13 cellular contexts compared by ENCODE assay signal in the genomic region with DNA sequence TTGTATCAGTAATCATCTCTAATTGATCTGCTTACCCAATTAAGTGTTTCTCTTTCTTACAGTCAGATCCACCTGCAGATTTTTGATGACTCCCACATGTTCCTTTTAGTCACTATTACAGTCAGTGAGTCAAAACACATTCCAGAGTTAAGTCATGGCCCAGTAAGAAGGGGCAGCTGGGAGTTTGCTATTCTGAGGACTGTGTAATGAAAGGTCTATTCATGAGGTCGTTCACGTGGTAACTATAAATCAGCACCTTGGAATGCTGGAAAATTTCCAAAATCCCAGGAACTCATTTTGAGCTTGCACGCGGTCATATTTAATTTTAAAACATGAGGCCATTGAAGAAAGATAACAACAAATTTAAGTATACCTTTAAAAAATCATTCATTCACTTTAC.
DNase-seq lines count a peak whose midpoint lies in the region; ATAC-seq and TF ChIP-seq lines count a peak whose summit lies in the region.
"Had no signal": no experiment of that assay in that cellular context is flagged by ENCODE, and none has a peak within 500 bp of the region (broad histone marks: within the 10 kb centered on the region; RNA-seq: fewer than 3 reads in every experiment).

No MANE protein-coding gene starts in this region.

- intact Hi-C loops in activated naive CD4-positive, alpha-beta T cell treated with anti-CD3 and anti-CD28 coated beads for 36 hours (cut with micrococcal nuclease), result no loop called here

- no peak for ATAC-seq in HG03378 (IDR thresholded peaks at IDR 0.05; ENCODE audit: unreplicated experiment)

- no peaks in the 10 kb centered on the region for H3K36me3 ChIP-seq in brain microvascular endothelial cell (replicated peaks)

- no peak for TF ChIP-seq CTCF in brain microvascular endothelial cell (IDR thresholded peaks at IDR 0.05; ENCODE audit: low read depth, low read length, missing control alignments)

- no peak overlapping the region for H3K4me3 Mint-ChIP-seq in activated naive CD4-positive, alpha-beta T cell treated with anti-CD3 and anti-CD28 coated beads for 36 hours
- H3K4me3 Mint-ChIP-seq: CD8-positive, alpha-beta memory T cell; T-helper 1 cell treated with Interleukin-12 subunit alpha and Interleukin-12 subunit beta and Interleukin-4 antibody, amounts not matched to agents 30 μg/mL and 1 μg/mL, for 36 hours had no signal

- CTCF ChIA-PET in activated naive CD4-positive, alpha-beta T cell treated with anti-CD3 and anti-CD28 coated beads for 36 hours (lab: Charles Lee), result no interaction called here

- H3K27me3 Mint-ChIP-seq in activated naive CD4-positive, alpha-beta T cell treated with anti-CD3 and anti-CD28 coated beads for 36 hours (ENCODE audit: low read depth), result no peaks in the 10 kb centered on the region
- H3K27me3 Mint-ChIP-seq: CD8-positive, alpha-beta memory T cell had no signal

- peaks cover under 1% of the 10 kb centered on the region for H3K4me1 Mint-ChIP-seq in activated naive CD4-positive, alpha-beta T cell treated with anti-CD3 and anti-CD28 coated beads for 36 hours (ENCODE audit: low read depth)
- H3K4me1 Mint-ChIP-seq: CD8-positive, alpha-beta memory T cell had no signal

- H3K27me3 ChIP-seq in brain microvascular endothelial cell (replicated peaks), result no peaks in the 10 kb centered on the region

- peak; percentile 97 for DNase-seq in ACHN
- peak; percentile 98 for DNase-seq in HT1080 (ENCODE audit: low read depth)
- DNase-seq in brain microvascular endothelial cell, result peak; percentile 99
- peak; percentile 77 for DNase-seq in islet precursor cell
- DNase-seq in SIG-M5 treated with dmso at 0.1 percent for 504 hours (lab: John Stamatoyannopoulos, UW; ENCODE audit: unreplicated experiment), result no peak
- no peak for DNase-seq in activated naive CD4-positive, alpha-beta T cell treated with anti-CD3 and anti-CD28 coated beads for 36 hours
- no peak for DNase-seq in cerebellar cortex (ENCODE audit: low spot score)
- DNase-seq: activated naive CD4-positive, alpha-beta T cell; CD8-positive, alpha-beta memory T cell; NCI-H1436 had no signal

- no peaks in the 10 kb centered on the region for H3K36me3 Mint-ChIP-seq in activated naive CD4-positive, alpha-beta T cell treated with anti-CD3 and anti-CD28 coated beads for 36 hours (ENCODE audit: low read depth)
- H3K36me3 Mint-ChIP-seq: CD8-positive, alpha-beta memory T cell had no signal

- no peak overlapping the region for H3K4me3 ChIP-seq in brain microvascular endothelial cell (ENCODE audit: low read depth, low read length)

- in situ Hi-C loops in ACHN (cut with HindIII; ENCODE audit: low pct_ligation_motif_present, low pct_unique_long_range_greater_than_20kb, low sequenced_read_pairs) (no loop called here), brain microvascular endothelial cell (cut with HindIII; ENCODE audit: low pct_ligation_motif_present, low sequenced_read_pairs) (no loop called here)

- no peak overlapping the region for H3K27ac Mint-ChIP-seq in activated naive CD4-positive, alpha-beta T cell treated with anti-CD3 and anti-CD28 coated beads for 36 hours
- H3K27ac Mint-ChIP-seq: CD8-positive, alpha-beta memory T cell; T-helper 1 cell treated with Interleukin-12 subunit alpha and Interleukin-12 subunit beta and Interleukin-4 antibody, amounts not matched to agents 30 μg/mL and 1 μg/mL, for 36 hours had no signal

- H3K27ac ChIP-seq in brain microvascular endothelial cell, result peak overlapping the region; percentile 63
- H3K27ac ChIP-seq: parathyroid adenoma had no signal

- H3K9me3 Mint-ChIP-seq in activated naive CD4-positive, alpha-beta T cell treated with anti-CD3 and anti-CD28 coated beads for 36 hours, result no peaks in the 10 kb centered on the region
- H3K9me3 Mint-ChIP-seq: T-helper 1 cell treated with Interleukin-12 subunit alpha and Interleukin-12 subunit beta and Interleukin-4 antibody, amounts not matched to agents 30 μg/mL and 1 μg/mL, for 36 hours had no signal

Comparison
In these comparisons a context has a peak if more than half of its experiments do, and no peak if none do; other contexts are left out.
1. DNase-seq: peak in ACHN (single experiment), HT1080 (single experiment), brain microvascular endothelial cell (single experiment) and islet precursor cell (single experiment); none in SIG-M5 treated with dmso at 0.1 percent for 504 hours (single experiment), activated naive CD4-positive, alpha-beta T cell treated with anti-CD3 and anti-CD28 coated beads for 36 hours (single experiment) and cerebellar cortex (single experiment).